15 cellular contexts compared by ENCODE assay signal in genomic region chr12:1523046-1523445, GRCh38.
"Had no signal": no experiment of that assay in that cellular context is flagged by ENCODE, and none has a peak within 500 bp of the region (broad histone marks: within the 10 kb centered on the region; RNA-seq: fewer than 3 reads in every experiment).

No MANE protein-coding gene starts in this region.

- H3K27ac ChIP-seq: esophagus muscularis mucosa, left ventricle myocardium inferior, prostate gland, right lobe of liver had no signal

- H3K36me3 Mint-ChIP-seq: activated naive CD4-positive, alpha-beta T cell treated with anti-CD3 and anti-CD28 coated beads, Interleukin-2, amount 10 ng/mL, durations not matched to agents 7 days and 5 days; natural killer cell treated with Interleukin-12 subunit alpha and Interleukin-12 subunit beta and Interleukin-15 and Interleukin-18, amount 100 ng/mL, for 72 hours had no signal

- H3K9me3 Mint-ChIP-seq: activated CD4-positive, alpha-beta T cell treated with anti-CD3 and anti-CD28 coated beads, Interleukin-2, amount 10 ng/mL, durations not matched to agents 24 days and 14 days; activated naive CD4-positive, alpha-beta T cell treated with anti-CD3 and anti-CD28 coated beads, Interleukin-2, amount 10 ng/mL, durations not matched to agents 7 days and 5 days; activated T-helper 17 cell treated with anti-CD3 and anti-CD28 coated beads, Interleukin-2, amount 50 U/mL, for 72 hours; natural killer cell treated with Interleukin-12 subunit alpha and Interleukin-12 subunit beta and Interleukin-15 and Interleukin-18, amount 100 ng/mL, for 72 hours; stimulated activated naive CD8-positive, alpha-beta T cell treated with anti-CD3 and anti-CD28 coated beads, Interleukin-15, amount 100 ng/mL, for 72 hours; type B pancreatic cell had no signal

- H3K36me3 ChIP-seq: esophagus muscularis mucosa, left ventricle myocardium inferior, prostate gland, right lobe of liver had no signal

- H3K4me1 ChIP-seq: left ventricle myocardium inferior, prostate gland had no signal

- H3K4me1 Mint-ChIP-seq: activated CD4-positive, alpha-beta T cell treated with anti-CD3 and anti-CD28 coated beads, Interleukin-2, amount 10 ng/mL, durations not matched to agents 24 days and 14 days; activated naive CD4-positive, alpha-beta T cell treated with anti-CD3 and anti-CD28 coated beads, Interleukin-2, amount 10 ng/mL, durations not matched to agents 7 days and 5 days; activated T-helper 17 cell treated with anti-CD3 and anti-CD28 coated beads, Interleukin-2, amount 50 U/mL, for 72 hours had no signal

- ATAC-seq: activated T-helper 17 cell treated with anti-CD3 and anti-CD28 coated beads, Interleukin-2, amount 50 U/mL, for 72 hours; natural killer cell treated with Interleukin-12 subunit alpha and Interleukin-12 subunit beta and Interleukin-15 and Interleukin-18, amount 100 ng/mL, for 72 hours; right lobe of liver; stimulated activated naive CD8-positive, alpha-beta T cell treated with anti-CD3 and anti-CD28 coated beads, Interleukin-15, amount 100 ng/mL, for 72 hours had no signal

- H3K27ac Mint-ChIP-seq: activated B cell treated with CpG ODN at 0.5 μM for 24 hours; activated CD4-positive, alpha-beta T cell treated with anti-CD3 and anti-CD28 coated beads, Interleukin-2, amount 10 ng/mL, durations not matched to agents 24 days and 14 days; activated naive CD4-positive, alpha-beta T cell treated with anti-CD3 and anti-CD28 coated beads, Interleukin-2, amount 10 ng/mL, durations not matched to agents 7 days and 5 days; activated T-helper 17 cell treated with anti-CD3 and anti-CD28 coated beads, Interleukin-2, amount 50 U/mL, for 72 hours; natural killer cell treated with Interleukin-12 subunit alpha and Interleukin-12 subunit beta and Interleukin-15 and Interleukin-18, amount 100 ng/mL, for 72 hours; stimulated activated naive CD8-positive, alpha-beta T cell treated with anti-CD3 and anti-CD28 coated beads, Interleukin-15, amount 100 ng/mL, for 72 hours; type B pancreatic cell had no signal

- H3K9me3 ChIP-seq: esophagus muscularis mucosa, left ventricle myocardium inferior, prostate gland, right lobe of liver had no signal

- H3K4me3 Mint-ChIP-seq: activated B cell treated with CpG ODN at 0.5 μM for 24 hours; activated CD4-positive, alpha-beta T cell treated with anti-CD3 and anti-CD28 coated beads, Interleukin-2, amount 10 ng/mL, durations not matched to agents 24 days and 14 days; activated naive CD4-positive, alpha-beta T cell treated with anti-CD3 and anti-CD28 coated beads, Interleukin-2, amount 10 ng/mL, durations not matched to agents 7 days and 5 days; activated T-helper 17 cell treated with anti-CD3 and anti-CD28 coated beads, Interleukin-2, amount 50 U/mL, for 72 hours; natural killer cell treated with Interleukin-12 subunit alpha and Interleukin-12 subunit beta and Interleukin-15 and Interleukin-18, amount 100 ng/mL, for 72 hours; stimulated activated naive CD8-positive, alpha-beta T cell treated with anti-CD3 and anti-CD28 coated beads, Interleukin-15, amount 100 ng/mL, for 72 hours; type B pancreatic cell had no signal

- H3K27me3 ChIP-seq: right lobe of liver had no signal

- H3K4me3 ChIP-seq: esophagus muscularis mucosa, left ventricle myocardium inferior, prostate gland, right lobe of liver had no signal

- DNase-seq: activated B cell treated with CpG ODN at 0.5 μM for 24 hours; activated CD4-positive, alpha-beta T cell treated with anti-CD3 and anti-CD28 coated beads, Interleukin-2, amount 10 ng/mL, durations not matched to agents 24 days and 14 days; activated naive CD4-positive, alpha-beta T cell treated with anti-CD3 and anti-CD28 coated beads, Interleukin-2, amount 10 ng/mL, durations not matched to agents 7 days and 5 days; hippocampal formation; kidney; left ventricle myocardium inferior; occipital lobe; right lobe of liver; stimulated activated naive CD8-positive, alpha-beta T cell treated with anti-CD3 and anti-CD28 coated beads, Interleukin-15, amount 100 ng/mL, for 72 hours; SW 1271 had no signal
